ENCODE assay signal across 13 cellular contexts in genomic region chr22:42116848-42117424, GRCh38. TPM values are rescaled to one million over a fixed set of nuclear protein-coding genes. Genes with fewer than 3 reads are reported as not detected.
A peak's percentile ranks its signal among the peaks of the same experiment; 100 is the strongest.
DNase-seq lines count a peak whose midpoint lies in the region; ATAC-seq and TF ChIP-seq lines count a peak whose summit lies in the region.
"Had no signal": no experiment of that assay in that cellular context is flagged by ENCODE, and none has a peak within 500 bp of the region (broad histone marks: within the 10 kb centered on the region; RNA-seq: fewer than 3 reads in every experiment).

No MANE protein-coding gene starts in this region.

- TF ChIP-seq CTCF in NB4 (IDR thresholded peaks at IDR 0.05; ENCODE audit: low read depth, low read length) = peak; percentile 26
- no peak for TF ChIP-seq CTCF in fibroblast of mammary gland (conservative IDR thresholded peaks at IDR 0.05; ENCODE audit: control insufficient read depth, insufficient read depth, low read depth, low read length)
- TF ChIP-seq CTCF in psoas muscle (IDR thresholded peaks at IDR 0.05) = no peak

- no peaks in the 10 kb centered on the region for H3K27me3 ChIP-seq in psoas muscle (ENCODE audit: insufficient read depth in 3 of 3, low read length in 2 of 3)
- H3K27me3 ChIP-seq: breast epithelium, uterus had no signal

- WGBS in psoas muscle, 3 donors = 59 to 82% (median 62%) methylated on average over 4 of the region's 4 CpGs

- H3K36me3 ChIP-seq in psoas muscle (ENCODE audit: insufficient read depth in 1 of 2, low read depth in 1 of 2) = no peaks in the 10 kb centered on the region
- H3K36me3 ChIP-seq: breast epithelium, uterus had no signal

- H3K4me1 ChIP-seq in psoas muscle = peaks cover 7% of the 10 kb centered on the region
- H3K4me1 ChIP-seq: breast epithelium, uterus had no signal

- H3K9me3 ChIP-seq in psoas muscle = no peaks in the 10 kb centered on the region

- H3K27ac ChIP-seq in psoas muscle = no peak overlapping the region
- H3K27ac ChIP-seq: breast epithelium, uterus had no signal

- DNase-seq in SHP77 (lab: John Stamatoyannopoulos, UW) = peak; percentile 32 to 36
- no peak for DNase-seq in SHP77 treated with DMSO at 0.1 percent for 48 hours (lab: John Stamatoyannopoulos, UW)
- no peak for DNase-seq in NB4 (ENCODE audit: low read depth)
- peak; percentile 11 for DNase-seq in fibroblast of mammary gland (ENCODE audit: low read depth)
- peak; percentile 32 to 67 for DNase-seq in psoas muscle
- DNase-seq in A172 (ENCODE audit: low spot score) = no peak
- DNase-seq in cortex of kidney (lab: John Stamatoyannopoulos, UW) = no peak
- DNase-seq in NCI-H2196 treated with DMSO at 0.1 percent for 48 hours (lab: John Stamatoyannopoulos, UW; ENCODE audit: unreplicated experiment) = no peak
- DNase-seq: activated CD4-positive, alpha-beta T cell treated with anti-CD3 and anti-CD28 coated beads, Interleukin-2, amount 50 U/mL, for 1 hour; activated effector memory CD4-positive, alpha-beta T cell treated with Interleukin-2 at 50 U/mL for 16 hours; DMS153; uterus had no signal

- TF ChIP-seq POLR2A in NB4 (IDR thresholded peaks at IDR 0.05; ENCODE audit: extremely low read depth, insufficient read length) = no peak

- ATAC-seq in psoas muscle = peak in 3 of 4 donors; percentile 42 to 74 (median 66)

- intact Hi-C loops in psoas muscle (cut with DNase I) = no loop called here

- H3K4me3 ChIP-seq in NB4 (ENCODE audit: low read depth, low read length) (no peak overlapping the region), fibroblast of mammary gland (ENCODE audit: control insufficient read depth, low read depth, low read length) (no peak overlapping the region), psoas muscle (no peak overlapping the region)
- H3K4me3 ChIP-seq: breast epithelium, uterus had no signal

RNA-seq across cellular contexts. Expression of gene CYP2D6, which starts 13.7 kb away (rescaled TPM):
- total RNA-seq in psoas muscle = under 1 TPM in 3 of 4 donors, not detected in 1; 0.13 to 0.44 (median 0.26) TPM
- polyA plus RNA-seq in psoas muscle = under 1 TPM; 0.03 to 0.23 (median 0.19) TPM
- 0.03 and 0.46 TPM in 2 replicates for total RNA-seq in A172 (2014; rRNA removed; shearing (Covaris generic))

RNA-seq across cellular contexts. Expression of gene NDUFA6, which starts 26.4 kb away (rescaled TPM):
- 100 to 1,000 TPM; 149 to 181 (median 160) TPM for total RNA-seq in psoas muscle
- 100 to 1,000 TPM; 242 to 253 (median 245) TPM for polyA plus RNA-seq in psoas muscle
- total RNA-seq in A172 (2014; rRNA removed; shearing (Covaris generic)) = 73.3 and 80.7 TPM in 2 replicates

RNA-seq across cellular contexts. Expression of gene SMDT1, which starts 37.4 kb away (rescaled TPM):
- 100 to 1,000 TPM; 117 to 164 (median 129) TPM for total RNA-seq in psoas muscle
- polyA plus RNA-seq in psoas muscle = 100 to 1,000 TPM; 117 to 198 (median 194) TPM
- 2.9 and 6.5 TPM in 2 replicates for total RNA-seq in A172 (2014; rRNA removed; shearing (Covaris generic))

RNA-seq across cellular contexts. Expression of gene PHETA2, which starts 42.9 kb away (rescaled TPM):
- total RNA-seq in psoas muscle = 1 to 10 TPM; 1.4 to 2.4 (median 2.1) TPM
- polyA plus RNA-seq in psoas muscle = 1 to 10 TPM; 2.0 to 2.3 (median 2.2) TPM
- 0.07 and 0.17 TPM in 2 replicates for total RNA-seq in A172 (2014; rRNA removed; shearing (Covaris generic))

RNA-seq across cellular contexts. Expression of gene NAGA, which starts 46.3 kb away (rescaled TPM):
- total RNA-seq in psoas muscle = 1 to 10 TPM; 5.2 to 8.5 (median 7.7) TPM
- polyA plus RNA-seq in psoas muscle = 1 to 10 TPM; 5.3 to 7.3 (median 5.7) TPM
- total RNA-seq in A172 (2014; rRNA removed; shearing (Covaris generic)) = 11.5 and 17.7 TPM in 2 replicates

Comparison
In these comparisons a context has a peak if more than half of its experiments do, and no peak if none do; other contexts are left out.
1. DNase-seq: peak in SHP77 (2 of 2), fibroblast of mammary gland (single experiment) and psoas muscle (2 of 2); none in SHP77 treated with DMSO at 0.1 percent for 48 hours (single experiment), NB4 (single experiment), A172 (single experiment), cortex of kidney (single experiment) and NCI-H2196 treated with DMSO at 0.1 percent for 48 hours (single experiment).
2. RNA of gene SMDT1, which starts 37.4 kb away (total RNA-seq): 117 to 164 TPM in psoas muscle; 2.9 to 6.5 TPM in A172; every median in the first group is over 10 times any median in the second.